Comparison of ENCODE assay signal across 32 cellular contexts in the genomic region with DNA sequence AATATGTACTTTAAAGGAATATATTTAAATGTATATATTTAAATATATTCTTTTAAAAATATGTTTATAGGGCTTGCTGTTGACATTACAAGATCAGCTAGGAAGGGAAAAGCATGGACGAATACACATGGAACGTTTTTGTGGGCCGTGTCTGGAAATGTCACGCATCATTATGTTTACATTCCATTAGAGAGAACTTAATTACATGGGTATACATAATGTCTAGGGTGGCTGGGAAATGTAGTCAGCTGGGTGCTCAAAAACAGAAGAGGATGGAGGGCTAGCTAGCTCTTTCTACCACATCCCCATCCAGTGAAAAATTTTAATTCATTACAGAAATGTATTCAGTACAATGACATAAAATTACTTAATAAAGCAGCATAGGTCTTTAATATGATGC.
"Had no signal": no experiment of that assay in that cellular context is flagged by ENCODE, and none has a peak within 500 bp of the region (broad histone marks: within the 10 kb centered on the region; RNA-seq: fewer than 3 reads in every experiment).

No MANE protein-coding gene starts in this region.

- H3K4me1 ChIP-seq: colonic mucosa, foreskin keratinocyte, gastroesophageal sphincter, pancreas, right lobe of liver, suprapubic skin, transverse colon, upper lobe of right lung, uterus had no signal

- H3K27me3 Mint-ChIP-seq: dendritic cell treated with granulocyte-macrophage colony-stimulating factor and Interleukin-4, amounts not matched to agents 40 ng/mL and 50 ng/mL, for 4 days; memory B cell; naive B cell; natural killer cell treated with Interleukin-12 subunit alpha and Interleukin-12 subunit beta and Interleukin-15 and Interleukin-18, amount 100 ng/mL, for 72 hours; stimulated activated naive B cell treated with anti-CD40 and anti-IgM and Interleukin-4, amounts not matched to agents 10 μg/mL and 1 μg/mL and 100 μg/mL, for 72 hours; stimulated activated naive CD8-positive, alpha-beta T cell treated with anti-CD3 and anti-CD28 coated beads, Interleukin-15, Interleukin-2, amounts not matched to agents 100 ng/mL and 50 ng/mL, for 24 hours had no signal

- H3K36me3 ChIP-seq: colonic mucosa, gastroesophageal sphincter, neutrophil, pancreas, right lobe of liver, suprapubic skin, transverse colon, upper lobe of right lung, uterus had no signal

- H3K27ac ChIP-seq: colonic mucosa, epithelial cell of prostate, foreskin keratinocyte, gastroesophageal sphincter, neutrophil, pancreas, right lobe of liver, suprapubic skin, transverse colon, upper lobe of right lung, uterus had no signal

- H3K27me3 ChIP-seq: colonic mucosa, foreskin keratinocyte, gastroesophageal sphincter, neutrophil, pancreas, right lobe of liver, suprapubic skin, transverse colon, upper lobe of right lung, uterus had no signal

- H3K36me3 Mint-ChIP-seq: memory B cell; mesothelial cell of epicardium; naive B cell; natural killer cell treated with Interleukin-12 subunit alpha and Interleukin-12 subunit beta and Interleukin-15 and Interleukin-18, amount 100 ng/mL, for 72 hours; stimulated activated naive B cell treated with anti-CD40 and anti-IgM and Interleukin-4, amounts not matched to agents 10 μg/mL and 1 μg/mL and 100 μg/mL, for 72 hours had no signal

- H3K4me1 Mint-ChIP-seq: immature natural killer cell; memory B cell; naive B cell; stimulated activated naive B cell treated with anti-CD40 and anti-IgM and Interleukin-4, amounts not matched to agents 10 μg/mL and 1 μg/mL and 100 μg/mL, for 72 hours had no signal

- H3K9me3 Mint-ChIP-seq: dendritic cell treated with granulocyte-macrophage colony-stimulating factor and Interleukin-4, amounts not matched to agents 40 ng/mL and 50 ng/mL, for 4 days; endodermal cell; memory B cell; naive B cell; neural crest cell; stimulated activated naive B cell treated with anti-CD40 and anti-IgM and Interleukin-4, amounts not matched to agents 10 μg/mL and 1 μg/mL and 100 μg/mL, for 72 hours; stimulated activated naive CD8-positive, alpha-beta T cell treated with anti-CD3 and anti-CD28 coated beads, Interleukin-15, Interleukin-2, amounts not matched to agents 100 ng/mL and 50 ng/mL, for 24 hours had no signal

- H3K27ac Mint-ChIP-seq: dendritic cell treated with granulocyte-macrophage colony-stimulating factor and Interleukin-4, amounts not matched to agents 40 ng/mL and 50 ng/mL, for 4 days; endodermal cell; immature natural killer cell; memory B cell; mesothelial cell of epicardium; naive B cell; natural killer cell treated with Interleukin-12 subunit alpha and Interleukin-12 subunit beta and Interleukin-15 and Interleukin-18, amount 100 ng/mL, for 72 hours; stimulated activated naive B cell treated with anti-CD40 and anti-IgM and Interleukin-4, amounts not matched to agents 10 μg/mL and 1 μg/mL and 100 μg/mL, for 72 hours; stimulated activated naive CD8-positive, alpha-beta T cell treated with anti-CD3 and anti-CD28 coated beads, Interleukin-15, Interleukin-2, amounts not matched to agents 100 ng/mL and 50 ng/mL, for 24 hours had no signal

- H3K9me3 ChIP-seq: colonic mucosa, gastroesophageal sphincter, mucosa of descending colon, neutrophil, pancreas, right lobe of liver, suprapubic skin, transverse colon, upper lobe of right lung, uterus had no signal

- H3K4me3 Mint-ChIP-seq: dendritic cell treated with granulocyte-macrophage colony-stimulating factor and Interleukin-4, amounts not matched to agents 40 ng/mL and 50 ng/mL, for 4 days; endodermal cell; immature natural killer cell; memory B cell; mesothelial cell of epicardium; naive B cell; natural killer cell treated with Interleukin-12 subunit alpha and Interleukin-12 subunit beta and Interleukin-15 and Interleukin-18, amount 100 ng/mL, for 72 hours; neural crest cell; stimulated activated naive B cell treated with anti-CD40 and anti-IgM and Interleukin-4, amounts not matched to agents 10 μg/mL and 1 μg/mL and 100 μg/mL, for 72 hours; stimulated activated naive CD8-positive, alpha-beta T cell treated with anti-CD3 and anti-CD28 coated beads, Interleukin-15, Interleukin-2, amounts not matched to agents 100 ng/mL and 50 ng/mL, for 24 hours had no signal

- ATAC-seq: esophagus mucosa; foreskin keratinocyte; gastroesophageal sphincter; left colon; mucosa of descending colon; natural killer cell treated with Interleukin-12 subunit alpha and Interleukin-12 subunit beta and Interleukin-15 and Interleukin-18, amount 100 ng/mL, for 72 hours; pancreas; right lobe of liver; stimulated activated naive B cell treated with anti-CD40 and anti-IgM and Interleukin-4, amounts not matched to agents 10 μg/mL and 1 μg/mL and 100 μg/mL, for 72 hours; upper lobe of right lung had no signal

- DNase-seq: colonic mucosa; effector CD8-positive, alpha-beta T cell; endodermal cell; foreskin keratinocyte; hypothalamus; immature natural killer cell; islet precursor cell; kidney glomerular epithelial cell; left colon; mucosa of descending colon; naive B cell; pancreas; right lobe of liver; small intestine; stimulated activated CD4-positive, alpha-beta T cell treated with anti-CD3 and anti-CD28 coated beads, Interleukin-15, amount 100 ng/mL, for 24 hours; stimulated activated CD4-positive, alpha-beta T cell treated with anti-CD3 and anti-CD28 coated beads, Interleukin-2, amount 100 ng/mL, for 48 hours; stimulated activated naive B cell treated with anti-CD40 and anti-IgM and Interleukin-4, amounts not matched to agents 10 μg/mL and 1 μg/mL and 100 μg/mL, for 72 hours; transverse colon; upper lobe of right lung; uterus had no signal

- H3K4me3 ChIP-seq: colonic mucosa, gastroesophageal sphincter, lung, mucosa of descending colon, pancreas, right lobe of liver, suprapubic skin, transverse colon, upper lobe of right lung, uterus had no signal
